In genomic region chr9:125700791-125701190, GRCh38 we compare ENCODE assay signal across 8 cellular contexts. TPM values are rescaled to one million over a fixed set of nuclear protein-coding genes. Genes with fewer than 3 reads are reported as not detected.
DNase-seq lines count a peak whose midpoint lies in the region; ATAC-seq and TF ChIP-seq lines count a peak whose summit lies in the region.

No MANE protein-coding gene starts in this region.

- H3K27ac ChIP-seq in HUES64 (ENCODE audit: low read depth, low read length) (peak overlapping the region; percentile 77), right cardiac atrium (ENCODE audit: low read length) (no peak overlapping the region)

- H3K4me3 ChIP-seq in HUES64 (ENCODE audit: low read length): peak overlapping the region; percentile 38
- no peak overlapping the region for H3K4me3 ChIP-seq in fibroblast of the aortic adventitia (ENCODE audit: low read depth, low read length)
- H3K4me3 ChIP-seq in right cardiac atrium (ENCODE audit: low read length): no peak overlapping the region

- intact Hi-C loops in right cardiac atrium (cut with DNase I): no loop called here

- H3K4me1 ChIP-seq in HUES64 (ENCODE audit: insufficient read depth, low read length): peaks cover 29% of the 10 kb centered on the region
- no peaks in the 10 kb centered on the region for H3K4me1 ChIP-seq in right cardiac atrium (ENCODE audit: control insufficient read depth, insufficient read depth, low read length)

- peak; percentile 71 for DNase-seq in GM13977 (ENCODE audit: low spot score)
- DNase-seq in fibroblast of the aortic adventitia (ENCODE audit: low read depth): peak; percentile 26
- no peak for DNase-seq in C1 segment of cervical spinal cord (lab: John Stamatoyannopoulos, UW)
- DNase-seq in NCI-H1092 (lab: John Stamatoyannopoulos, UW): no peak
- DNase-seq in right cardiac atrium: no peak
- no peak for DNase-seq in NCI-H146 treated with DMSO at 0.1 percent for 48 hours (lab: John Stamatoyannopoulos, UW; ENCODE audit: unreplicated experiment)

- H3K27me3 ChIP-seq in HUES64 (ENCODE audit: insufficient read depth, low read length) (no peaks in the 10 kb centered on the region), right cardiac atrium (ENCODE audit: control insufficient read depth, insufficient read depth) (no peaks in the 10 kb centered on the region)

- H3K9me3 ChIP-seq in HUES64 (ENCODE audit: insufficient read depth, low read depth, low read length): no peaks in the 10 kb centered on the region
- no peaks in the 10 kb centered on the region for H3K9me3 ChIP-seq in right cardiac atrium (ENCODE audit: control insufficient read depth, low read length)

- WGBS in HUES64: 29% methylated on average over 2 of the region's 2 CpGs
- WGBS in right cardiac atrium: 91% methylated on average over 2 of the region's 2 CpGs

- H3K36me3 ChIP-seq in HUES64 (ENCODE audit: insufficient read depth, low read length): no peaks in the 10 kb centered on the region

- in situ Hi-C loops in GM13977 (cut with MboI; ENCODE audit: low pct_unique_long_range_greater_than_20kb, low sequenced_read_pairs, unreplicated experiment): no loop called here

- TF ChIP-seq CTCF in GM13977 (IDR thresholded peaks at IDR 0.05; ENCODE audit: extremely low read depth, insufficient read depth, missing control alignments) (no peak), fibroblast of the aortic adventitia (IDR thresholded peaks at IDR 0.05; ENCODE audit: insufficient read depth, low read length) (no peak)

- H3K9ac ChIP-seq in HUES64 (ENCODE audit: low read depth, low read length): no peak overlapping the region

- ATAC-seq in GM21528 (IDR thresholded peaks at IDR 0.05; ENCODE audit: low FRiP score, unreplicated experiment) (peak; percentile 65), right cardiac atrium (no peak)

RNA-seq across cellular contexts. Expression of gene MAPKAP1, which starts 6.2 kb away (rescaled TPM):
- polyA plus RNA-seq in HUES64 (2013, experiment 1 of 2): 69.4 TPM
- 69.2 TPM for polyA plus RNA-seq in HUES64 (2013, experiment 2 of 2)
- total RNA-seq in fibroblast of the aortic adventitia (ENCODE audit: low replicate concordance) (90.6 and 95.0 TPM in 2 replicates), right cardiac atrium (100 to 1,000 TPM in 3 of 4 donors, 10 to 100 TPM in 1; 97.1 to 116 (median 106) TPM)
- polyA plus RNA-seq in right cardiac atrium: 115 TPM

RNA-seq across cellular contexts. Expression of gene PBX3, which starts 46.4 kb away (rescaled TPM):
- 36.3 TPM for polyA plus RNA-seq in HUES64 (2013, experiment 1 of 2)
- polyA plus RNA-seq in HUES64 (2013, experiment 2 of 2): 42.3 TPM
- 42.6 and 62.4 TPM in 2 replicates for total RNA-seq in fibroblast of the aortic adventitia (ENCODE audit: low replicate concordance)
- 100 to 1,000 TPM in 1 of 4 donors, 10 to 100 TPM in 3; 73.1 to 107 (median 92.9) TPM for total RNA-seq in right cardiac atrium
- polyA plus RNA-seq in right cardiac atrium: 47.6 TPM

Comparison
In these comparisons a context has a peak if more than half of its experiments do, and no peak if none do; other contexts are left out.
1. DNase-seq: peak in GM13977 (single experiment) and fibroblast of the aortic adventitia (single experiment); none in C1 segment of cervical spinal cord (0 of 14), NCI-H1092 (single experiment), right cardiac atrium (0 of 3) and NCI-H146 treated with DMSO at 0.1 percent for 48 hours (single experiment).